Comparison of ENCODE assay signal across 10 cellular contexts in the genomic region with DNA sequence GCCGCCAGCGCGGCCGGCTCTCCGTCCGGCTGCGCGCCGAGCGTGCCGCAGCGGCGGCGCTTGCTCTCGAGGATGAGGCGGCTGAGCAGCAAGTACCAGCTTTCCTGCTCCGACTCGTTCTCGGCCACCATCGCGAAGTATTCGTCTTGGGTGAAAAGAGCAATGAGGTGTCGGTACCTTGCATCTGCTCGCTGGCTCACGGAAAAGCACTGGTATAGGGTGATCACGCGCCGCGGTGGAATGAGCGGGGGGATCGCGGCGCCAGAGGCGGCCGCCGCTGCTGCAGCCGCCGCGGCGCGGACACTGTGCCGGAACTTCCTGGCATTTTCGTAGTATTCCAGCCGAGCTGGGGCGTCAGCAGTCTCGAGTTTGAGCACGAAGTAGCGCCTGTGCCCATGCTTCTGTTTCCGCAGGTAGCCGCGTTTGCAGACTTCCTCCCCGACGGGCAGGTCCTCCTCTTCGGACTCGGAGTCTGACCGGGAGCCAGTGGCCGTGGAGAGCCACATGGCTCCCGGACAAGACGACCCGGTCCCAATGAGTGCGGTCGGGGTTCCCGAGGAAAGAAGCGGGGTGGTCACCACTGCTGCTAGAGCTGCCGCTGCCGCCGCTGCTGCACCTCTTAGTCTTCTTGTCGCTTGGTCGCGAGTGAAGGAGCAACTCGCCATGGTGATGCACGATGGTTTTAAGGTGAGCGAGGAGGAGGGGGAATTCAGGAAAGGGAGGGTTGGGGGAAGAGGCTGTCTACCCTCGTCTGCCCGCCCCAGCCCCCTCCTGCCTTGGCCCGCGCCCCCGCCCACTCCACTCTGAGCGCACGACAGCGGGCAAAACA. TPM values are rescaled to one million over a fixed set of nuclear protein-coding genes. Genes with fewer than 3 reads are reported as not detected.
DNase-seq lines count a peak whose midpoint lies in the region; ATAC-seq and TF ChIP-seq lines count a peak whose summit lies in the region.
"Had no signal": no experiment of that assay in that cellular context is flagged by ENCODE, and none has a peak within 500 bp of the region (broad histone marks: within the 10 kb centered on the region; RNA-seq: fewer than 3 reads in every experiment).

No MANE protein-coding gene starts in this region.

- H3K4me3 ChIP-seq in iPS-18c (ENCODE audit: insufficient read depth, low read depth, low read length) (peak overlapping the region; percentile 58), stomach smooth muscle (ENCODE audit: low read length in 2 of 2) (peak overlapping the region; percentile 43 to 68)

- H3K27ac ChIP-seq in stomach smooth muscle (ENCODE audit: low read length), result no peak overlapping the region
- H3K27ac ChIP-seq: neutrophil had no signal

- H3K9ac ChIP-seq in stomach smooth muscle (ENCODE audit: low read length in 2 of 2), result no peak overlapping the region

- ATAC-seq in SK-N-SH treated with all-trans-retinoic acid at 6 μM for 48 hours (peak; percentile 50), HG03025 (IDR thresholded peaks at IDR 0.05; ENCODE audit: low FRiP score, unreplicated experiment) (no peak)

- H3K36me3 ChIP-seq in stomach smooth muscle (ENCODE audit: control insufficient read depth in 2 of 2, insufficient read depth in 2 of 2, low read length in 2 of 2), result no peaks in the 10 kb centered on the region
- H3K36me3 ChIP-seq: neutrophil had no signal

- H3K9me3 ChIP-seq in iPS-18c (ENCODE audit: control insufficient read depth, insufficient read depth, low read length), result peaks cover 8% of the 10 kb centered on the region
- no peaks in the 10 kb centered on the region for H3K9me3 ChIP-seq in stomach smooth muscle (ENCODE audit: control insufficient read depth in 2 of 2, low read length in 2 of 2)
- H3K9me3 ChIP-seq: neutrophil had no signal

- peaks cover 18% of the 10 kb centered on the region for H3K4me1 ChIP-seq in stomach smooth muscle (ENCODE audit: control insufficient read depth, insufficient read depth, low read length)

- peaks cover 49 to 61% of the 10 kb centered on the region in 2 donors for H3K27me3 ChIP-seq in stomach smooth muscle (ENCODE audit: control insufficient read depth in 1 of 2, insufficient read depth in 2 of 2, low read length in 2 of 2)

- DNase-seq in NCI-H1417 (lab: John Stamatoyannopoulos, UW) (peak in 2 of 3 experiments; percentile 71 to 72), NCI-H1417 treated with DMSO at 0.1 percent for 48 hours (lab: John Stamatoyannopoulos, UW) (no peak), occipital lobe (lab: John Stamatoyannopoulos, UW) (no peak), 8988T (no peak)
- DNase-seq: activated CD4-positive, alpha-beta T cell treated with anti-CD3 and anti-CD28 coated beads, Interleukin-2, amount 50 U/mL, for 4 hours had no signal

TF ChIP-seq in SK-N-SH treated with all-trans-retinoic acid at 6 μM for 48 hours, 23 proteins besides CTCF, POLR2A, EP300 and RAD21:
- TF ChIP-seq, protein P1, sequence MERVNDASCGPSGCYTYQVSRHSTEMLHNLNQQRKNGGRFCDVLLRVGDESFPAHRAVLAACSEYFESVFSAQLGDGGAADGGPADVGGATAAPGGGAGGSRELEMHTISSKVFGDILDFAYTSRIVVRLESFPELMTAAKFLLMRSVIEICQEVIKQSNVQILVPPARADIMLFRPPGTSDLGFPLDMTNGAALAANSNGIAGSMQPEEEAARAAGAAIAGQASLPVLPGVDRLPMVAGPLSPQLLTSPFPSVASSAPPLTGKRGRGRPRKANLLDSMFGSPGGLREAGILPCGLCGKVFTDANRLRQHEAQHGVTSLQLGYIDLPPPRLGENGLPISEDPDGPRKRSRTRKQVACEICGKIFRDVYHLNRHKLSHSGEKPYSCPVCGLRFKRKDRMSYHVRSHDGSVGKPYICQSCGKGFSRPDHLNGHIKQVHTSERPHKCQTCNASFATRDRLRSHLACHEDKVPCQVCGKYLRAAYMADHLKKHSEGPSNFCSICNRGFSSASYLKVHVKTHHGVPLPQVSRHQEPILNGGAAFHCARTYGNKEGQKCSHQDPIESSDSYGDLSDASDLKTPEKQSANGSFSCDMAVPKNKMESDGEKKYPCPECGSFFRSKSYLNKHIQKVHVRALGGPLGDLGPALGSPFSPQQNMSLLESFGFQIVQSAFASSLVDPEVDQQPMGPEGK (CRISPR knock-in tag; IDR thresholded peaks at IDR 0.05; ENCODE audit: borderline replicate concordance), result no peak
- TF ChIP-seq GLIS3 (CRISPR knock-in tag; IDR thresholded peaks at IDR 0.05) (no peak), TOX (CRISPR knock-in tag; IDR thresholded peaks at IDR 0.05; ENCODE audit: borderline replicate concordance) (no peak), CSDC2 (CRISPR knock-in tag; IDR thresholded peaks at IDR 0.05) (no peak), ZNF8 (CRISPR knock-in tag; IDR thresholded peaks at IDR 0.05) (no peak), ESRRG (CRISPR knock-in tag; IDR thresholded peaks at IDR 0.05) (no peak)
- TF ChIP-seq, protein P2, sequence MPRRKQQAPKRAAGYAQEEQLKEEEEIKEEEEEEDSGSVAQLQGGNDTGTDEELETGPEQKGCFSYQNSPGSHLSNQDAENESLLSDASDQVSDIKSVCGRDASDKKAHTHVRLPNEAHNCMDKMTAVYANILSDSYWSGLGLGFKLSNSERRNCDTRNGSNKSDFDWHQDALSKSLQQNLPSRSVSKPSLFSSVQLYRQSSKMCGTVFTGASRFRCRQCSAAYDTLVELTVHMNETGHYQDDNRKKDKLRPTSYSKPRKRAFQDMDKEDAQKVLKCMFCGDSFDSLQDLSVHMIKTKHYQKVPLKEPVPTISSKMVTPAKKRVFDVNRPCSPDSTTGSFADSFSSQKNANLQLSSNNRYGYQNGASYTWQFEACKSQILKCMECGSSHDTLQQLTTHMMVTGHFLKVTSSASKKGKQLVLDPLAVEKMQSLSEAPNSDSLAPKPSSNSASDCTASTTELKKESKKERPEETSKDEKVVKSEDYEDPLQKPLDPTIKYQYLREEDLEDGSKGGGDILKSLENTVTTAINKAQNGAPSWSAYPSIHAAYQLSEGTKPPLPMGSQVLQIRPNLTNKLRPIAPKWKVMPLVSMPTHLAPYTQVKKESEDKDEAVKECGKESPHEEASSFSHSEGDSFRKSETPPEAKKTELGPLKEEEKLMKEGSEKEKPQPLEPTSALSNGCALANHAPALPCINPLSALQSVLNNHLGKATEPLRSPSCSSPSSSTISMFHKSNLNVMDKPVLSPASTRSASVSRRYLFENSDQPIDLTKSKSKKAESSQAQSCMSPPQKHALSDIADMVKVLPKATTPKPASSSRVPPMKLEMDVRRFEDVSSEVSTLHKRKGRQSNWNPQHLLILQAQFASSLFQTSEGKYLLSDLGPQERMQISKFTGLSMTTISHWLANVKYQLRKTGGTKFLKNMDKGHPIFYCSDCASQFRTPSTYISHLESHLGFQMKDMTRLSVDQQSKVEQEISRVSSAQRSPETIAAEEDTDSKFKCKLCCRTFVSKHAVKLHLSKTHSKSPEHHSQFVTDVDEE (CRISPR knock-in tag; IDR thresholded peaks at IDR 0.05), result no peak
TF ChIP-seq in SK-N-SH treated with all-trans-retinoic acid at 6 μM for 48 hours: peak in this region for 0.

RNA-seq across cellular contexts. Expression of a gene that starts 0.5 kb away (rescaled TPM):
- total RNA-seq in occipital lobe, result 1.4 TPM

Comparison
In these comparisons a context has a peak if more than half of its experiments do, and no peak if none do; other contexts are left out.
1. DNase-seq: peak in NCI-H1417 (2 of 3); none in NCI-H1417 treated with DMSO at 0.1 percent for 48 hours (single experiment), occipital lobe (single experiment) and 8988T (single experiment).